Comparison of ENCODE assay signal across 1 cellular context in the genomic region with DNA sequence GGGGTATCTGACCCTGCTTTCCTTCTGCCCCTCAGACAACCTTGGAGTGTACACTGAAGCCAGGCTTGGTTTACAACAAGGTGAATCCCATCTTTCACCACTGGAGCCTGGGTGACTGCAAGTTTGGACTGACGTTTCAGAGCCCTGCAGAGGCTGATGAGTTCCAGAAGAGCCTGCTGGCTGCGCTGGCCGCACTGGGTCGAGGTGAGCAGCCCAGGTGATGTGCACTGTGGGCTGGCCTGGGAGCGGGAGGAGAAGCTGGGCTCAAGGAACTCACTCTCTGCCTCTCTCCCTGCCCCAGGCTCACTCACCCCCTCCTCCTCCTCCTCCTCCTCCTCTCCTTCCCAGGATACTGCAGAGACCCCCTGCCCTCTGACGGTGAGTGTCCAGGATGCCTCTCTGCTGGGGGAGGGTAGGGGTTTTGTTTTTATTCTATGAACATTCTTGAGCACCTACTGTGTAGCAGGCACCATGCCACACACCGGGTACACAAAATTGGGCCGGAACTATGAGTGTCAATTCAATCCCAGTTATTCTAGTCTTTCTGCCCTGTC.
TF ChIP-seq lines count a peak whose summit lies in the region.

No MANE protein-coding gene starts in this region.

TF ChIP-seq in GM23338, 12 proteins besides CTCF, POLR2A, EP300 and RAD21 (continued from another document):
- TF ChIP-seq, protein P1, sequence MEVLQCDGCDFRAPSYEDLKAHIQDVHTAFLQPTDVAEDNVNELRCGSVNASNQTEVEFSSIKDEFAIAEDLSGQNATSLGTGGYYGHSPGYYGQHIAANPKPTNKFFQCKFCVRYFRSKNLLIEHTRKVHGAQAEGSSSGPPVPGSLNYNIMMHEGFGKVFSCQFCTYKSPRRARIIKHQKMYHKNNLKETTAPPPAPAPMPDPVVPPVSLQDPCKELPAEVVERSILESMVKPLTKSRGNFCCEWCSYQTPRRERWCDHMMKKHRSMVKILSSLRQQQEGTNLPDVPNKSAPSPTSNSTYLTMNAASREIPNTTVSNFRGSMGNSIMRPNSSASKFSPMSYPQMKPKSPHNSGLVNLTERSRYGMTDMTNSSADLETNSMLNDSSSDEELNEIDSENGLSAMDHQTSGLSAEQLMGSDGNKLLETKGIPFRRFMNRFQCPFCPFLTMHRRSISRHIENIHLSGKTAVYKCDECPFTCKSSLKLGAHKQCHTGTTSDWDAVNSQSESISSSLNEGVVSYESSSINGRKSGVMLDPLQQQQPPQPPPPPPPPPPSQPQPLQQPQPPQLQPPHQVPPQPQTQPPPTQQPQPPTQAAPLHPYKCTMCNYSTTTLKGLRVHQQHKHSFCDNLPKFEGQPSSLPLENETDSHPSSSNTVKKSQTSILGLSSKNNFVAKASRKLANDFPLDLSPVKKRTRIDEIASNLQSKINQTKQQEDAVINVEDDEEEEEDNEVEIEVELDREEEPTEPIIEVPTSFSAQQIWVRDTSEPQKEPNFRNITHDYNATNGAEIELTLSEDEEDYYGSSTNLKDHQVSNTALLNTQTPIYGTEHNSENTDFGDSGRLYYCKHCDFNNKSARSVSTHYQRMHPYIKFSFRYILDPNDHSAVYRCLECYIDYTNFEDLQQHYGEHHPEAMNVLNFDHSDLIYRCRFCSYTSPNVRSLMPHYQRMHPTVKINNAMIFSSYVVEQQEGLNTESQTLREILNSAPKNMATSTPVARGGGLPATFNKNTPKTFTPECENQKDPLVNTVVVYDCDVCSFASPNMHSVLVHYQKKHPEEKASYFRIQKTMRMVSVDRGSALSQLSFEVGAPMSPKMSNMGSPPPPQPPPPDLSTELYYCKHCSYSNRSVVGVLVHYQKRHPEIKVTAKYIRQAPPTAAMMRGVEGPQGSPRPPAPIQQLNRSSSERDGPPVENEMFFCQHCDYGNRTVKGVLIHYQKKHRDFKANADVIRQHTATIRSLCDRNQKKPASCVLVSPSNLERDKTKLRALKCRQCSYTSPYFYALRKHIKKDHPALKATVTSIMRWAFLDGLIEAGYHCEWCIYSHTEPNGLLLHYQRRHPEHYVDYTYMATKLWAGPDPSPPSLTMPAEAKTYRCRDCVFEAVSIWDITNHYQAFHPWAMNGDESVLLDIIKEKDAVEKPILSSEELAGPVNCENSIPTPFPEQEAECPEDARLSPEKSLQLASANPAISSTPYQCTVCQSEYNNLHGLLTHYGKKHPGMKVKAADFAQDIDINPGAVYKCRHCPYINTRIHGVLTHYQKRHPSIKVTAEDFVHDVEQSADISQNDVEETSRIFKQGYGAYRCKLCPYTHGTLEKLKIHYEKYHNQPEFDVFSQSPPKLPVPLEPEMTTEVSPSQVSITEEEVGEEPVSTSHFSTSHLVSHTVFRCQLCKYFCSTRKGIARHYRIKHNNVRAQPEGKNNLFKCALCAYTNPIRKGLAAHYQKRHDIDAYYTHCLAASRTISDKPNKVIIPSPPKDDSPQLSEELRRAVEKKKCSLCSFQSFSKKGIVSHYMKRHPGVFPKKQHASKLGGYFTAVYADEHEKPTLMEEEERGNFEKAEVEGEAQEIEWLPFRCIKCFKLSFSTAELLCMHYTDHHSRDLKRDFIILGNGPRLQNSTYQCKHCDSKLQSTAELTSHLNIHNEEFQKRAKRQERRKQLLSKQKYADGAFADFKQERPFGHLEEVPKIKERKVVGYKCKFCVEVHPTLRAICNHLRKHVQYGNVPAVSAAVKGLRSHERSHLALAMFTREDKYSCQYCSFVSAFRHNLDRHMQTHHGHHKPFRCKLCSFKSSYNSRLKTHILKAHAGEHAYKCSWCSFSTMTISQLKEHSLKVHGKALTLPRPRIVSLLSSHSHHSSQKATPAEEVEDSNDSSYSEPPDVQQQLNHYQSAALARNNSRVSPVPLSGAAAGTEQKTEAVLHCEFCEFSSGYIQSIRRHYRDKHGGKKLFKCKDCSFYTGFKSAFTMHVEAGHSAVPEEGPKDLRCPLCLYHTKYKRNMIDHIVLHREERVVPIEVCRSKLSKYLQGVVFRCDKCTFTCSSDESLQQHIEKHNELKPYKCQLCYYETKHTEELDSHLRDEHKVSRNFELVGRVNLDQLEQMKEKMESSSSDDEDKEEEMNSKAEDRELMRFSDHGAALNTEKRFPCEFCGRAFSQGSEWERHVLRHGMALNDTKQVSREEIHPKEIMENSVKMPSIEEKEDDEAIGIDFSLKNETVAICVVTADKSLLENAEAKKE (CRISPR knock-in tag; IDR thresholded peaks at IDR 0.05), result no peak
- TF ChIP-seq ZNF114 (CRISPR knock-in tag; IDR thresholded peaks at IDR 0.05) (no peak), NANOG (IDR thresholded peaks at IDR 0.05; ENCODE audit: borderline replicate concordance) (no peak), STAT1 (IDR thresholded peaks at IDR 0.05; ENCODE audit: unreplicated experiment) (no peak), POLR2AphosphoS5 (IDR thresholded peaks at IDR 0.05; ENCODE audit: low read depth) (no peak), EZH2phosphoT487 (IDR thresholded peaks at IDR 0.05; ENCODE audit: unreplicated experiment) (no peak), ZNF331 (CRISPR knock-in tag; IDR thresholded peaks at IDR 0.05; ENCODE audit: low read depth) (no peak), CREB1 (CRISPR knock-in tag; IDR thresholded peaks at IDR 0.05; ENCODE audit: low read depth) (no peak)
- TF ChIP-seq, protein P2, sequence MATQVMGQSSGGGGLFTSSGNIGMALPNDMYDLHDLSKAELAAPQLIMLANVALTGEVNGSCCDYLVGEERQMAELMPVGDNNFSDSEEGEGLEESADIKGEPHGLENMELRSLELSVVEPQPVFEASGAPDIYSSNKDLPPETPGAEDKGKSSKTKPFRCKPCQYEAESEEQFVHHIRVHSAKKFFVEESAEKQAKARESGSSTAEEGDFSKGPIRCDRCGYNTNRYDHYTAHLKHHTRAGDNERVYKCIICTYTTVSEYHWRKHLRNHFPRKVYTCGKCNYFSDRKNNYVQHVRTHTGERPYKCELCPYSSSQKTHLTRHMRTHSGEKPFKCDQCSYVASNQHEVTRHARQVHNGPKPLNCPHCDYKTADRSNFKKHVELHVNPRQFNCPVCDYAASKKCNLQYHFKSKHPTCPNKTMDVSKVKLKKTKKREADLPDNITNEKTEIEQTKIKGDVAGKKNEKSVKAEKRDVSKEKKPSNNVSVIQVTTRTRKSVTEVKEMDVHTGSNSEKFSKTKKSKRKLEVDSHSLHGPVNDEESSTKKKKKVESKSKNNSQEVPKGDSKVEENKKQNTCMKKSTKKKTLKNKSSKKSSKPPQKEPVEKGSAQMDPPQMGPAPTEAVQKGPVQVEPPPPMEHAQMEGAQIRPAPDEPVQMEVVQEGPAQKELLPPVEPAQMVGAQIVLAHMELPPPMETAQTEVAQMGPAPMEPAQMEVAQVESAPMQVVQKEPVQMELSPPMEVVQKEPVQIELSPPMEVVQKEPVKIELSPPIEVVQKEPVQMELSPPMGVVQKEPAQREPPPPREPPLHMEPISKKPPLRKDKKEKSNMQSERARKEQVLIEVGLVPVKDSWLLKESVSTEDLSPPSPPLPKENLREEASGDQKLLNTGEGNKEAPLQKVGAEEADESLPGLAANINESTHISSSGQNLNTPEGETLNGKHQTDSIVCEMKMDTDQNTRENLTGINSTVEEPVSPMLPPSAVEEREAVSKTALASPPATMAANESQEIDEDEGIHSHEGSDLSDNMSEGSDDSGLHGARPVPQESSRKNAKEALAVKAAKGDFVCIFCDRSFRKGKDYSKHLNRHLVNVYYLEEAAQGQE (IDR thresholded peaks at IDR 0.05; ENCODE audit: unreplicated experiment), result no peak
